ENCODE assay signal across 8 cellular contexts in genomic region chr10:3935141-3935540, GRCh38.
DNase-seq lines count a peak whose midpoint lies in the region; ATAC-seq, FAIRE-seq and TF ChIP-seq lines count a peak whose summit lies in the region.

No MANE protein-coding gene starts in this region.

- no peaks in the 10 kb centered on the region for H3K9me3 ChIP-seq in effector memory CD4-positive, alpha-beta T cell (ENCODE audit: control insufficient read depth, low read length)
- no peaks in the 10 kb centered on the region for H3K9me3 ChIP-seq in osteoblast (ENCODE audit: low read depth, low read length)

- H3K27ac ChIP-seq in effector memory CD4-positive, alpha-beta T cell (ENCODE audit: insufficient read depth, low read length, poor library complexity, severe bottlenecking) = peak overlapping the region; percentile 68
- peak overlapping the region; percentile 84 for H3K27ac ChIP-seq in osteoblast (ENCODE audit: low read depth, low read length)

- peak overlapping the region; percentile 49 for H2AFZ ChIP-seq in osteoblast (ENCODE audit: low read length)

- TF ChIP-seq CTCF in osteoblast (IDR thresholded peaks at IDR 0.05; ENCODE audit: extremely low read depth, low read depth, low read length) = peak; percentile 26

- DNase-seq in GM18507 (ENCODE audit: extremely low spot score, insufficient read length, low read depth) (peak; percentile 85), osteoblast (ENCODE audit: insufficient read length, low spot score, missing footprints) (peak; percentile 98), urothelium cell line (ENCODE audit: low spot score) (peak; percentile 6), cerebellar nuclear complex (lab: John Stamatoyannopoulos, UW) (no peak), hypothalamus (lab: John Stamatoyannopoulos, UW) (no peak)
- peak; percentile 59 to 60 for DNase-seq in activated CD4-positive, alpha-beta T cell treated with anti-CD3 and anti-CD28 coated beads for 24 hours (ENCODE audit: low read depth in 2 of 2)
- DNase-seq in effector memory CD4-positive, alpha-beta T cell = peak in 2 of 3 donors; percentile 9 to 32

- H3K4me3 ChIP-seq in effector memory CD4-positive, alpha-beta T cell (ENCODE audit: insufficient read depth, low read depth, low read length, poor library complexity, severe bottlenecking) = peak overlapping the region; percentile 45
- H3K4me3 ChIP-seq in osteoblast (ENCODE audit: insufficient read depth, low read length) = peak overlapping the region; percentile 61

- peaks cover 6% of the 10 kb centered on the region for H3K4me1 ChIP-seq in effector memory CD4-positive, alpha-beta T cell (ENCODE audit: control insufficient read depth, insufficient read depth, low read length, poor library complexity, severe bottlenecking)
- H3K4me1 ChIP-seq in osteoblast (ENCODE audit: insufficient read depth, low read length) = peaks cover 14% of the 10 kb centered on the region

- H3K36me3 ChIP-seq in effector memory CD4-positive, alpha-beta T cell (ENCODE audit: control insufficient read depth, insufficient read depth, low read length) = no peaks in the 10 kb centered on the region
- no peaks in the 10 kb centered on the region for H3K36me3 ChIP-seq in osteoblast (ENCODE audit: insufficient read depth, low read length)

- H3K79me2 ChIP-seq in osteoblast (ENCODE audit: insufficient read depth, low read length) = no peaks in the 10 kb centered on the region

- peak; percentile 98 for ATAC-seq in HG02852 (IDR thresholded peaks at IDR 0.05; ENCODE audit: unreplicated experiment)

- H3K4me2 ChIP-seq in osteoblast (ENCODE audit: insufficient read depth, low read length) = peak overlapping the region; percentile 85

- FAIRE-seq in GM18507 (lab: Jason Lieb, UNC) (peak; percentile 99), urothelium cell line (lab: Jason Lieb, UNC) (no peak)

- no peaks in the 10 kb centered on the region for H3K27me3 ChIP-seq in effector memory CD4-positive, alpha-beta T cell (replicated peaks; ENCODE audit: control insufficient read depth, insufficient read depth, low read length, poor library complexity, severe bottlenecking)
- no peaks in the 10 kb centered on the region for H3K27me3 ChIP-seq in osteoblast (ENCODE audit: insufficient read depth, low read length)

- no peaks in the 10 kb centered on the region for H4K20me1 ChIP-seq in osteoblast (ENCODE audit: insufficient read depth, low read length)

Comparison
In these comparisons a context has a peak if more than half of its experiments do, and no peak if none do; other contexts are left out.
1. DNase-seq: peak in GM18507 (single experiment), activated CD4-positive, alpha-beta T cell treated with anti-CD3 and anti-CD28 coated beads for 24 hours (2 of 2), effector memory CD4-positive, alpha-beta T cell (2 of 3), osteoblast (single experiment) and urothelium cell line (single experiment); none in cerebellar nuclear complex (0 of 2) and hypothalamus (0 of 51).